ENCODE assay signal across 20 cellular contexts in genomic region chr6:119453242-119453641, GRCh38.
"Had no signal": no experiment of that assay in that cellular context is flagged by ENCODE, and none has a peak within 500 bp of the region (broad histone marks: within the 10 kb centered on the region; RNA-seq: fewer than 3 reads in every experiment).

No MANE protein-coding gene starts in this region.

- H3K36me3 Mint-ChIP-seq: activated CD4-positive, alpha-beta memory T cell treated with anti-CD3 and anti-CD28 coated beads for 36 hours; activated naive CD8-positive, alpha-beta T cell had no signal

- H3K27ac ChIP-seq: gastrocnemius medialis, heart left ventricle, parathyroid adenoma, sigmoid colon, transverse colon, uterus had no signal

- H3K27ac Mint-ChIP-seq: activated CD4-positive, alpha-beta memory T cell treated with anti-CD3 and anti-CD28 coated beads for 36 hours; activated naive CD8-positive, alpha-beta T cell; immature natural killer cell; stimulated activated naive B cell treated with anti-CD40 and anti-IgM and Interleukin-4, amounts not matched to agents 10 μg/mL and 1 μg/mL and 100 μg/mL, for 72 hours; T-helper 2 cell treated with Interferon-gamma antibody and Interleukin-4, amounts not matched to agents 5 μg/mL and 100 μg/mL, for 36 hours had no signal

- H3K9ac ChIP-seq: parathyroid adenoma had no signal

- H3K4me3 Mint-ChIP-seq: activated CD4-positive, alpha-beta memory T cell treated with anti-CD3 and anti-CD28 coated beads for 36 hours; activated naive CD8-positive, alpha-beta T cell; immature natural killer cell; naive B cell; T-helper 2 cell treated with Interferon-gamma antibody and Interleukin-4, amounts not matched to agents 5 μg/mL and 100 μg/mL, for 36 hours had no signal

- H3K27me3 ChIP-seq: gastrocnemius medialis, heart left ventricle, sigmoid colon, spleen, transverse colon, uterus had no signal

- FAIRE-seq: endometrium, TTC549 had no signal

- H3K36me3 ChIP-seq: gastrocnemius medialis, heart left ventricle, sigmoid colon, spleen, transverse colon, uterus had no signal

- ATAC-seq: gastrocnemius medialis; mucosa of descending colon; stimulated activated naive B cell treated with anti-CD40 and anti-IgM and Interleukin-4, amounts not matched to agents 10 μg/mL and 1 μg/mL and 100 μg/mL, for 72 hours had no signal

- H3K79me2 ChIP-seq: parathyroid adenoma had no signal

- H3K27me3 Mint-ChIP-seq: activated CD4-positive, alpha-beta memory T cell treated with anti-CD3 and anti-CD28 coated beads for 36 hours; activated naive CD8-positive, alpha-beta T cell; naive B cell; stimulated activated naive B cell treated with anti-CD40 and anti-IgM and Interleukin-4, amounts not matched to agents 10 μg/mL and 1 μg/mL and 100 μg/mL, for 72 hours had no signal

- H3K4me1 Mint-ChIP-seq: immature natural killer cell had no signal

- H3K4me1 ChIP-seq: gastrocnemius medialis, parathyroid adenoma, uterus had no signal

- H3K4me3 ChIP-seq: gastrocnemius medialis, heart left ventricle, mucosa of descending colon, sigmoid colon, spleen, transverse colon, uterus had no signal

- H3K9me3 Mint-ChIP-seq: activated CD4-positive, alpha-beta memory T cell treated with anti-CD3 and anti-CD28 coated beads for 36 hours had no signal

- H3K9me3 ChIP-seq: gastrocnemius medialis, heart left ventricle, mucosa of descending colon, sigmoid colon, transverse colon, uterus had no signal

- DNase-seq: activated CD4-positive, alpha-beta memory T cell treated with anti-CD3 and anti-CD28 coated beads for 36 hours; activated CD4-positive, alpha-beta T cell treated with anti-CD3 and anti-CD28 coated beads for 4 hours; amygdala; cortex of kidney; gastrocnemius medialis; heart left ventricle; immature natural killer cell; left ventricle myocardium superior; mucosa of descending colon; naive B cell; sigmoid colon; spleen; stimulated activated naive B cell treated with anti-CD40 and anti-IgM and Interleukin-4, amounts not matched to agents 10 μg/mL and 1 μg/mL and 100 μg/mL, for 72 hours; transverse colon; uterus had no signal

- H2AFZ ChIP-seq: parathyroid adenoma had no signal
